Comparison of ENCODE assay signal across 7 cellular contexts in genomic region chr12:104695453-104696148, GRCh38.
A peak's percentile ranks its signal among the peaks of the same experiment; 100 is the strongest.
DNase-seq lines count a peak whose midpoint lies in the region; ATAC-seq and TF ChIP-seq lines count a peak whose summit lies in the region.

No MANE protein-coding gene starts in this region.

- in situ Hi-C loops in gastrocnemius medialis (cut with MboI; ENCODE audit: low sequenced_read_pairs in 4 of 4): no loop called here

- 50 to 57% methylated on average over 12 of the region's 12 CpGs for WGBS in body of pancreas, 2 donors
- WGBS in suprapubic skin: 59% methylated on average over 12 of the region's 12 CpGs

- intact Hi-C loops in body of pancreas (cut with DNase I) (no loop called here), gastrocnemius medialis (cut with DNase I; ENCODE audit: low total_unique reads) (no loop called here)

- TF ChIP-seq EP300 in suprapubic skin (IDR thresholded peaks at IDR 0.05): no peak

- H3K36me3 ChIP-seq in body of pancreas (replicated peaks in 1 of 2; ENCODE audit: insufficient read depth in 1 of 2, low read depth in 2 of 2) (no peaks in the 10 kb centered on the region), suprapubic skin (no peaks in the 10 kb centered on the region), gastrocnemius medialis (no peaks in the 10 kb centered on the region)

- TF ChIP-seq POLR2A in body of pancreas (IDR thresholded peaks at IDR 0.05) (no peak), suprapubic skin (IDR thresholded peaks at IDR 0.05) (no peak), gastrocnemius medialis (IDR thresholded peaks at IDR 0.05) (no peak)

- peaks cover 5% of the 10 kb centered on the region for H3K4me1 ChIP-seq in body of pancreas
- H3K4me1 ChIP-seq in suprapubic skin: peaks cover 3% of the 10 kb centered on the region
- H3K4me1 ChIP-seq in gastrocnemius medialis: no peaks in the 10 kb centered on the region

- no peak for TF ChIP-seq CTCF in HL-60 (IDR thresholded peaks at IDR 0.05; ENCODE audit: insufficient read depth, low read length)
- TF ChIP-seq CTCF in body of pancreas (IDR thresholded peaks at IDR 0.05): no peak
- no peak for TF ChIP-seq CTCF in suprapubic skin (IDR thresholded peaks at IDR 0.05)
- TF ChIP-seq CTCF in gastrocnemius medialis (IDR thresholded peaks at IDR 0.05 in 4 of 5, conservative IDR thresholded peaks at IDR 0.05 in 1 of 5): no peak

- H3K4me3 ChIP-seq in HL-60 (replicated peaks; ENCODE audit: insufficient read depth, low read length): no peak overlapping the region
- H3K4me3 ChIP-seq in body of pancreas: no peak overlapping the region
- H3K4me3 ChIP-seq in suprapubic skin: no peak overlapping the region
- H3K4me3 ChIP-seq in gastrocnemius medialis: no peak overlapping the region

- peak; percentile 37 for ATAC-seq in GM19328 (IDR thresholded peaks at IDR 0.05; ENCODE audit: unreplicated experiment)
- peak; percentile 42 for ATAC-seq in body of pancreas
- ATAC-seq in gastrocnemius medialis: no peak

- DNase-seq in HL-60 (ENCODE audit: low read depth in 1 of 2, low spot score in 1 of 2) (peak in 1 of 2 experiments; percentile 72), T-helper 9 cell (peak; percentile 67), body of pancreas (no peak), suprapubic skin (ENCODE audit: low spot score in 2 of 2) (no peak), gastrocnemius medialis (no peak)
- DNase-seq in stimulated activated CD4-positive, alpha-beta T cell treated with anti-CD3 and anti-CD28 coated beads, Interleukin-15, amount 100 ng/mL, for 48 hours (ENCODE audit: low read depth in 2 of 2): peak; percentile 78 to 81

- no peaks in the 10 kb centered on the region for H3K9me3 ChIP-seq in body of pancreas
- H3K9me3 ChIP-seq in suprapubic skin: no peaks in the 10 kb centered on the region
- H3K9me3 ChIP-seq in gastrocnemius medialis: no peaks in the 10 kb centered on the region

- H3K27ac ChIP-seq in HL-60 (replicated peaks) (peak overlapping the region; percentile 22; the same call in 1 of the 2 replicates), body of pancreas (no peak overlapping the region), suprapubic skin (no peak overlapping the region), gastrocnemius medialis (no peak overlapping the region)

- H3K27me3 ChIP-seq in HL-60 (ENCODE audit: insufficient read depth, poor library complexity, severe bottlenecking) (no peaks in the 10 kb centered on the region), body of pancreas (no peaks in the 10 kb centered on the region), suprapubic skin (no peaks in the 10 kb centered on the region), gastrocnemius medialis (no peaks in the 10 kb centered on the region)

Comparison
In these comparisons a context has a peak if more than half of its experiments do, and no peak if none do; other contexts are left out.
1. ATAC-seq: peak in GM19328 (single experiment) and body of pancreas (single experiment); none in gastrocnemius medialis (0 of 2).
2. DNase-seq: peak in T-helper 9 cell (single experiment) and stimulated activated CD4-positive, alpha-beta T cell treated with anti-CD3 and anti-CD28 coated beads, Interleukin-15, amount 100 ng/mL, for 48 hours (2 of 2); none in body of pancreas (0 of 4), suprapubic skin (0 of 2) and gastrocnemius medialis (0 of 2).